In genomic region chr2:16293398-16293797, GRCh38 we compare ENCODE assay signal across 23 cellular contexts.
DNase-seq lines count a peak whose midpoint lies in the region; ATAC-seq and TF ChIP-seq lines count a peak whose summit lies in the region.
"Had no signal": no experiment of that assay in that cellular context is flagged by ENCODE, and none has a peak within 500 bp of the region (broad histone marks: within the 10 kb centered on the region; RNA-seq: fewer than 3 reads in every experiment).

No MANE protein-coding gene starts in this region.

- ATAC-seq in upper lobe of right lung = no peak
- ATAC-seq: HepG2, K562, Right ventricle myocardium inferior had no signal

- 54 to 67% methylated on average over 6 of the region's 6 CpGs for WGBS in thyroid gland, 2 donors

- no peaks in the 10 kb centered on the region for H3K9me3 ChIP-seq in neural progenitor cell (ENCODE audit: low read depth)
- no peaks in the 10 kb centered on the region for H3K9me3 ChIP-seq in upper lobe of right lung
- no peaks in the 10 kb centered on the region for H3K9me3 ChIP-seq in thyroid gland
- H3K9me3 ChIP-seq: BLaER1 had no signal

- H3K4me2 ChIP-seq in neural progenitor cell = no peak overlapping the region
- H3K4me2 ChIP-seq: BLaER1, PC-9 had no signal

- intact Hi-C loops in upper lobe of right lung (cut with DNase I) = no loop called here
- intact Hi-C loops in thyroid gland (cut with DNase I) = no loop called here

- H3K27me3 ChIP-seq in neural progenitor cell = no peaks in the 10 kb centered on the region
- H3K27me3 ChIP-seq in upper lobe of right lung = no peaks in the 10 kb centered on the region
- no peaks in the 10 kb centered on the region for H3K27me3 ChIP-seq in thyroid gland
- H3K27me3 ChIP-seq: BLaER1 had no signal

- H3K4me3 ChIP-seq in neural progenitor cell (no peak overlapping the region), upper lobe of right lung (no peak overlapping the region), thyroid gland (replicated peaks in 1 of 3) (no peak overlapping the region)
- H3K4me3 ChIP-seq: BLaER1, K562, PC-9 had no signal

- DNase-seq in NCI-H2227 (lab: John Stamatoyannopoulos, UW; ENCODE audit: unreplicated experiment) (peak; percentile 8), NCI-H2227 treated with DMSO at 0.1 percent for 48 hours (lab: John Stamatoyannopoulos, UW) (no peak), neural progenitor cell (ENCODE audit: low spot score) (no peak), upper lobe of right lung (no peak), type B pancreatic cell (ENCODE audit: extremely low spot score, unreplicated experiment) (no peak), thyroid gland (no peak), HuH-7 (ENCODE audit: low spot score) (no peak)
- DNase-seq: ACHN; CD4-positive, CD25-positive, alpha-beta regulatory T cell; Kasumi-1; NCI-H1092 treated with DMSO at 0.1 percent for 48 hours; NCI-H1436; NCI-H187; NCI-H2081 treated with DMSO at 0.1 percent for 48 hours; NCI-H2171; NCI-H748 treated with DMSO at 0.1 percent for 48 hours; PC-9 had no signal

- H3K9ac ChIP-seq in neural progenitor cell = no peak overlapping the region
- H3K9ac ChIP-seq: BLaER1 had no signal

- H4K20me1 ChIP-seq in neural progenitor cell (ENCODE audit: low read depth) = no peaks in the 10 kb centered on the region
- H4K20me1 ChIP-seq: BLaER1 had no signal

- no peaks in the 10 kb centered on the region for H3F3A ChIP-seq in neural progenitor cell (ENCODE audit: low read depth)

- H3K4me1 Mint-ChIP-seq in brain (peaks cover 10% of the 10 kb centered on the region), neural progenitor cell (peaks cover 13% of the 10 kb centered on the region), type B pancreatic cell (ENCODE audit: unreplicated experiment) (peaks cover 13% of the 10 kb centered on the region)
- H3K4me1 Mint-ChIP-seq: CD4-positive, CD25-positive, alpha-beta regulatory T cell had no signal

- peaks cover 0 to 16% (median 0%) of the 10 kb centered on the region in 5 experiments for H3K9me3 Mint-ChIP-seq in brain
- peaks cover 6% of the 10 kb centered on the region for H3K9me3 Mint-ChIP-seq in neural progenitor cell
- H3K9me3 Mint-ChIP-seq in type B pancreatic cell = peaks cover 8% of the 10 kb centered on the region
- H3K9me3 Mint-ChIP-seq: CD4-positive, CD25-positive, alpha-beta regulatory T cell had no signal

- no peak overlapping the region for H3K27ac ChIP-seq in neural progenitor cell
- no peak overlapping the region for H3K27ac ChIP-seq in upper lobe of right lung
- H3K27ac ChIP-seq in thyroid gland = no peak overlapping the region
- H3K27ac ChIP-seq: 22Rv1, BLaER1, PC-9 had no signal

- H3K27me3 Mint-ChIP-seq in brain (no peaks in the 10 kb centered on the region), neural progenitor cell (ENCODE audit: insufficient read depth, low read depth) (peaks cover 5% of the 10 kb centered on the region), type B pancreatic cell (no peaks in the 10 kb centered on the region)
- H3K27me3 Mint-ChIP-seq: CD4-positive, CD25-positive, alpha-beta regulatory T cell had no signal

- TF ChIP-seq CTCF in brain (conservative IDR thresholded peaks at IDR 0.05) (no peak), neural progenitor cell (IDR thresholded peaks at IDR 0.05) (no peak), upper lobe of right lung (IDR thresholded peaks at IDR 0.05) (no peak), type B pancreatic cell (conservative IDR thresholded peaks at IDR 0.05) (no peak), thyroid gland (IDR thresholded peaks at IDR 0.05) (no peak)

- no peak for TF ChIP-seq POLR2A in thyroid gland (IDR thresholded peaks at IDR 0.05)

- H3K4me3 Mint-ChIP-seq in brain (no peak overlapping the region), neural progenitor cell (no peak overlapping the region), type B pancreatic cell (no peak overlapping the region)
- H3K4me3 Mint-ChIP-seq: CD4-positive, CD25-positive, alpha-beta regulatory T cell had no signal

- H3K27ac Mint-ChIP-seq in brain (peak overlapping the region in 3 of 5 experiments; percentile 19 to 63 (median 56)), neural progenitor cell (peak overlapping the region; percentile 4), type B pancreatic cell (no peak overlapping the region)
- H3K27ac Mint-ChIP-seq: CD4-positive, CD25-positive, alpha-beta regulatory T cell had no signal

- H3K36me3 ChIP-seq in neural progenitor cell (no peaks in the 10 kb centered on the region), upper lobe of right lung (no peaks in the 10 kb centered on the region), thyroid gland (no peaks in the 10 kb centered on the region)
- H3K36me3 ChIP-seq: BLaER1 had no signal

- no peak overlapping the region for H2AFZ ChIP-seq in neural progenitor cell (replicated peaks)
- H2AFZ ChIP-seq: PC-9 had no signal

- H3K79me2 ChIP-seq in neural progenitor cell (ENCODE audit: low read depth) = no peaks in the 10 kb centered on the region

- H3K36me3 Mint-ChIP-seq in brain (no peaks in the 10 kb centered on the region), neural progenitor cell (no peaks in the 10 kb centered on the region), type B pancreatic cell (no peaks in the 10 kb centered on the region)
- H3K36me3 Mint-ChIP-seq: CD4-positive, CD25-positive, alpha-beta regulatory T cell had no signal

- H3K4me1 ChIP-seq in neural progenitor cell (peaks cover 7% of the 10 kb centered on the region), upper lobe of right lung (no peaks in the 10 kb centered on the region), thyroid gland (no peaks in the 10 kb centered on the region)
- H3K4me1 ChIP-seq: BLaER1 had no signal
